14 cellular contexts compared by ENCODE assay signal in genomic region chr7:136942994-136943393, GRCh38.
DNase-seq lines count a peak whose midpoint lies in the region; ATAC-seq and TF ChIP-seq lines count a peak whose summit lies in the region.
"Had no signal": no experiment of that assay in that cellular context is flagged by ENCODE, and none has a peak within 500 bp of the region (broad histone marks: within the 10 kb centered on the region; RNA-seq: fewer than 3 reads in every experiment).

No MANE protein-coding gene starts in this region.

- no peaks in the 10 kb centered on the region for H3K4me1 Mint-ChIP-seq in endodermal cell
- H3K4me1 Mint-ChIP-seq: CD4-positive, CD25-positive, alpha-beta regulatory T cell had no signal

- H3K9me2 ChIP-seq in neural cell (ENCODE audit: insufficient read depth, low read length), result no peaks in the 10 kb centered on the region

- TF ChIP-seq RAD21 in neural cell (conservative IDR thresholded peaks at IDR 0.05), result peak; percentile 25

- H4K12ac ChIP-seq in trophoblast cell (ENCODE audit: low read depth, low read length), result no peak overlapping the region

- no peak overlapping the region for H3K4me3 ChIP-seq in heart left ventricle
- H3K4me3 ChIP-seq in right atrium auricular region, result no peak overlapping the region
- H3K4me3 ChIP-seq in endodermal cell (ENCODE audit: low read length), result no peak overlapping the region
- H3K4me3 ChIP-seq in neural cell (ENCODE audit: low read length), result no peak overlapping the region
- H3K4me3 ChIP-seq in trophoblast cell (ENCODE audit: low read depth, low read length), result no peak overlapping the region
- H3K4me3 ChIP-seq: BLaER1 treated with 17β-estradiol and CSF1 and Interleukin-3, amounts not matched to agents 10 nM and 100 nM; GM23248 had no signal

- H2AFZ ChIP-seq in neural cell (ENCODE audit: low read depth, low read length) (no peak overlapping the region), trophoblast cell (ENCODE audit: insufficient read depth, low read length, poor library complexity) (no peak overlapping the region)
- H2AFZ ChIP-seq: GM23248 had no signal

- H4K91ac ChIP-seq in trophoblast cell (ENCODE audit: low read depth, low read length), result peak overlapping the region; percentile 73

- 29 to 43% (median 38%) methylated on average over 1 of the region's 1 CpG for whole genome bisulfite sequencing in heart left ventricle, 4 donors
- 75 to 95% methylated on average over 1 of the region's 1 CpG for WGBS in endodermal cell (ENCODE audit: insufficient coverage in 1 of 2, insufficient read length in 1 of 2), 2 experiments
- WGBS in trophoblast cell (ENCODE audit: extremely low coverage, insufficient coverage, insufficient read length), result no CpG with 5 or more reads among the region's 1 CpG

- no peak overlapping the region for H3K18ac ChIP-seq in trophoblast cell (ENCODE audit: low read length)

- no peak overlapping the region for H4K8ac ChIP-seq in trophoblast cell (ENCODE audit: low read depth, low read length)

- H3K79me2 ChIP-seq in neural cell (replicated peaks; ENCODE audit: insufficient read depth, low read length) (no peaks in the 10 kb centered on the region), trophoblast cell (ENCODE audit: control insufficient read depth, insufficient read depth, low read length, poor library complexity) (no peaks in the 10 kb centered on the region)

- H3K27ac ChIP-seq in heart left ventricle (peak overlapping the region in 10 of 12 donors; percentile 22 to 90 (median 72)), right atrium auricular region (peak overlapping the region in 1 of 2 donors; percentile 83), endodermal cell (ENCODE audit: low read depth, low read length) (peak overlapping the region; percentile 47), neural cell (ENCODE audit: low read length) (no peak overlapping the region), trophoblast cell (ENCODE audit: low read depth, low read length) (peak overlapping the region; percentile 86)
- H3K27ac ChIP-seq: BLaER1 treated with 17β-estradiol and CSF1 and Interleukin-3, amounts not matched to agents 10 nM and 100 nM; GM23248 had no signal

- TF ChIP-seq CTCF in heart left ventricle (IDR thresholded peaks at IDR 0.05), result no peak
- TF ChIP-seq CTCF in right atrium auricular region (IDR thresholded peaks at IDR 0.05), result no peak
- no peak for TF ChIP-seq CTCF in endodermal cell (conservative IDR thresholded peaks at IDR 0.05)
- TF ChIP-seq CTCF in neural cell (IDR thresholded peaks at IDR 0.05; ENCODE audit: poor library complexity, severe bottlenecking), result no peak

- H3K27ac Mint-ChIP-seq in endodermal cell, result no peak overlapping the region
- H3K27ac Mint-ChIP-seq: CD4-positive, CD25-positive, alpha-beta regulatory T cell had no signal

- no peaks in the 10 kb centered on the region for H3K9me3 Mint-ChIP-seq in endodermal cell

- DNase-seq in heart left ventricle (no peak), right atrium auricular region (ENCODE audit: low spot score) (no peak), endodermal cell (no peak), trophoblast cell (no peak), HK-2 (ENCODE audit: unreplicated experiment) (no peak)
- no peak for DNase-seq in activated CD4-positive, alpha-beta T cell treated with anti-CD3 and anti-CD28 coated beads for 1 hour
- DNase-seq: ACHN; CD4-positive, CD25-positive, alpha-beta regulatory T cell; DMS53; GF-D8; GM23248 had no signal

- no peak overlapping the region for H3K4me3 Mint-ChIP-seq in endodermal cell
- H3K4me3 Mint-ChIP-seq: CD4-positive, CD25-positive, alpha-beta regulatory T cell had no signal

- H2BK5ac ChIP-seq in trophoblast cell (ENCODE audit: low read depth, low read length, poor library complexity), result peak overlapping the region; percentile 56

- no peak overlapping the region for H3K23ac ChIP-seq in trophoblast cell (ENCODE audit: low read length)

- H3K36me3 Mint-ChIP-seq in endodermal cell (ENCODE audit: low read depth), result no peaks in the 10 kb centered on the region
- H3K36me3 Mint-ChIP-seq: CD4-positive, CD25-positive, alpha-beta regulatory T cell had no signal

- H3F3A ChIP-seq in neural cell (ENCODE audit: insufficient read depth, low read length, poor library complexity, severe bottlenecking), result no peaks in the 10 kb centered on the region

- H3K9me3 ChIP-seq in heart left ventricle (peaks cover 0 to 2% (median 0%) of the 10 kb centered on the region in 12 donors), right atrium auricular region (no peaks in the 10 kb centered on the region), endodermal cell (ENCODE audit: control insufficient read depth, low read length) (no peaks in the 10 kb centered on the region), neural cell (ENCODE audit: low read length) (no peaks in the 10 kb centered on the region), trophoblast cell (ENCODE audit: insufficient read depth, low read depth, low read length) (no peaks in the 10 kb centered on the region)
- H3K9me3 ChIP-seq: BLaER1 treated with 17β-estradiol and CSF1 and Interleukin-3, amounts not matched to agents 10 nM and 100 nM had no signal

- H3K4ac ChIP-seq in trophoblast cell (ENCODE audit: low read depth, low read length), result no peak overlapping the region

- peak overlapping the region; percentile 1 for H3K4me2 ChIP-seq in neural cell (ENCODE audit: low read length)
- H3K4me2 ChIP-seq in trophoblast cell (ENCODE audit: low read length), result no peak overlapping the region
- H3K4me2 ChIP-seq: BLaER1 treated with 17β-estradiol and CSF1 and Interleukin-3, amounts not matched to agents 10 nM and 100 nM had no signal

- peak overlapping the region; percentile 54 for H2BK12ac ChIP-seq in trophoblast cell (ENCODE audit: low read length)

- H3K79me1 ChIP-seq in trophoblast cell (ENCODE audit: low read length), result peaks cover 4% of the 10 kb centered on the region

- no peaks in the 10 kb centered on the region for H3K27me3 ChIP-seq in heart left ventricle
- no peaks in the 10 kb centered on the region for H3K27me3 ChIP-seq in right atrium auricular region
- H3K27me3 ChIP-seq in endodermal cell (ENCODE audit: control insufficient read depth, insufficient read depth, low read length, poor library complexity, severe bottlenecking), result no peaks in the 10 kb centered on the region
- H3K27me3 ChIP-seq in neural cell (ENCODE audit: insufficient read depth, low read depth, low read length), result no peaks in the 10 kb centered on the region
- no peaks in the 10 kb centered on the region for H3K27me3 ChIP-seq in trophoblast cell (ENCODE audit: insufficient read depth, low read length)
- H3K27me3 ChIP-seq: BLaER1 treated with 17β-estradiol and CSF1 and Interleukin-3, amounts not matched to agents 10 nM and 100 nM had no signal

- ATAC-seq in heart left ventricle, result no peak
- ATAC-seq: HCT116 had no signal

- no peaks in the 10 kb centered on the region for H3K27me3 Mint-ChIP-seq in endodermal cell (ENCODE audit: insufficient read depth)
- H3K27me3 Mint-ChIP-seq: CD4-positive, CD25-positive, alpha-beta regulatory T cell had no signal

- no peak overlapping the region for H3K14ac ChIP-seq in trophoblast cell (ENCODE audit: low read length)

- H3K36me3 ChIP-seq in heart left ventricle, result no peaks in the 10 kb centered on the region
- H3K36me3 ChIP-seq in right atrium auricular region, result no peaks in the 10 kb centered on the region
- H3K36me3 ChIP-seq in endodermal cell (ENCODE audit: control insufficient read depth, insufficient read depth, low read length), result no peaks in the 10 kb centered on the region
- H3K36me3 ChIP-seq in neural cell (ENCODE audit: insufficient read depth, low read length), result no peaks in the 10 kb centered on the region
- no peaks in the 10 kb centered on the region for H3K36me3 ChIP-seq in trophoblast cell (ENCODE audit: control insufficient read depth in 1 of 2, insufficient read depth in 2 of 2, low read length in 2 of 2)
- H3K36me3 ChIP-seq: BLaER1 treated with 17β-estradiol and CSF1 and Interleukin-3, amounts not matched to agents 10 nM and 100 nM had no signal

- H3K9ac ChIP-seq in endodermal cell (ENCODE audit: extremely low read depth, low read length, poor library complexity, severe bottlenecking) (no peak overlapping the region), neural cell (ENCODE audit: low read length) (no peak overlapping the region), trophoblast cell (ENCODE audit: low read length) (no peak overlapping the region)
- H3K9ac ChIP-seq: BLaER1 treated with 17β-estradiol and CSF1 and Interleukin-3, amounts not matched to agents 10 nM and 100 nM; GM23248 had no signal

- intact Hi-C loops in heart left ventricle (cut with DNase I), result no loop called here

- H2BK120ac ChIP-seq in trophoblast cell (ENCODE audit: insufficient read depth, low read length, poor library complexity), result peak overlapping the region; percentile 83

- H2AK5ac ChIP-seq in trophoblast cell (ENCODE audit: low read length), result no peak overlapping the region

- no peaks in the 10 kb centered on the region for H4K20me1 ChIP-seq in neural cell (ENCODE audit: insufficient read depth)
- H4K20me1 ChIP-seq: BLaER1 treated with 17β-estradiol and CSF1 and Interleukin-3, amounts not matched to agents 10 nM and 100 nM had no signal

- TF ChIP-seq POLR2A in heart left ventricle (IDR thresholded peaks at IDR 0.05), result no peak

- H3K4me1 ChIP-seq in heart left ventricle (peaks cover 0 to 51% (median 7%) of the 10 kb centered on the region in 12 donors), right atrium auricular region (peaks cover 0 to 12% of the 10 kb centered on the region in 2 donors), endodermal cell (ENCODE audit: control insufficient read depth, insufficient read depth, low read length) (no peaks in the 10 kb centered on the region), trophoblast cell (ENCODE audit: control insufficient read depth in 1 of 2, insufficient read depth in 2 of 2, low read length in 2 of 2) (peaks cover 3 to 11% of the 10 kb centered on the region in 2 experiments)
- H3K4me1 ChIP-seq: BLaER1 treated with 17β-estradiol and CSF1 and Interleukin-3, amounts not matched to agents 10 nM and 100 nM had no signal

- TF ChIP-seq EP300 in neural cell (conservative IDR thresholded peaks at IDR 0.05; ENCODE audit: poor library complexity, severe bottlenecking), result peak; percentile 77

TF ChIP-seq in neural cell, 6 proteins besides CTCF, POLR2A, EP300 and RAD21:
- TF ChIP-seq TAF1 (IDR thresholded peaks at IDR 0.05; ENCODE audit: low read depth) (no peak), POLR2AphosphoS5 (IDR thresholded peaks at IDR 0.05) (peak; percentile 55)
